In the genomic region with DNA sequence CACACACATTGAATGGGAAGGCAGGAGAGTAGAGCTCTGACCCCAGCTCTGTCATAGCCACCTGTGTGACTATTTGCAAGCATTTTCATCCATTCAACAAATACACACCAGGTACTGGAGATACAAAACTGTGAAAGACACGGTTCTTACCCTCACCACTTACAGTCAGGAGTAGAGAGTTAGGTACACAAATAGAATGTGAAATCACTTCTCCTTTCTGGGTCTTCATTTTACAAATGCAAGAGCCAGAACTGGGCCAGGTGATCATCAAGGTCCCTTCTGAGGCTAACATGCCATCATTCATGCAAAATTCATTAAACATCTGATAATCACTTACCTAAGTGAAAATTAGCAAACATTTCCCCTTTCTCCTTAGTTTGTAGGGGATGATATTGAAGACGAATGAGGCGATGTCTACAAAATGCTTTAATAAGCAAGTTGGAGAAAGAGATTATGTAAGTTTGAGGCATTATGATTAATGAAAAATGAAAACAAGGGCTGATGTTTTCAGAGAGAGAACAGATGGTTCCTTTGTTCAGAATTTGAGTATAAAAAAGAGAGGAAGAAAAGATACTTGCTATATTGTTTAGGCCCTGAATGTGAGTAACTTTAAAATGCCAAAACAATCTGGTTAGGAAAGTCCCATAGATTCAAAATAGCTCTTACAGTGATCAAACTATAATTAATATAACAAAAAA, we compare ENCODE assay signal across 12 cellular contexts.
DNase-seq lines count a peak whose midpoint lies in the region; ATAC-seq, FAIRE-seq and TF ChIP-seq lines count a peak whose summit lies in the region.
"Had no signal": no experiment of that assay in that cellular context is flagged by ENCODE, and none has a peak within 500 bp of the region (broad histone marks: within the 10 kb centered on the region; RNA-seq: fewer than 3 reads in every experiment).

No MANE protein-coding gene starts in this region.

- no peak for FAIRE-seq in A549 (lab: Jason Lieb, UNC)

- no peaks in the 10 kb centered on the region for H3K9me3 ChIP-seq in A549
- no peaks in the 10 kb centered on the region for H3K9me3 ChIP-seq in HEK293 (ENCODE audit: control insufficient read depth, insufficient read depth, low read depth, low read length)
- no peaks in the 10 kb centered on the region for H3K9me3 ChIP-seq in MM.1S (replicated peaks; ENCODE audit: insufficient read depth, low read length)

- TF ChIP-seq RAD21 in A549 (conservative IDR thresholded peaks at IDR 0.05 in 1 of 2, IDR thresholded peaks at IDR 0.05 in 1 of 2) = no peak

- H3K27ac Mint-ChIP-seq in central memory CD8-positive, alpha-beta T cell (ENCODE audit: low read depth) = peak overlapping the region; percentile 14
- H3K27ac Mint-ChIP-seq in naive B cell = peak overlapping the region; percentile 94 to 99 (median 96)

- no peak for TF ChIP-seq EP300 in A549 (IDR thresholded peaks at IDR 0.05)

- no peak overlapping the region for H3K4me3 Mint-ChIP-seq in central memory CD8-positive, alpha-beta T cell
- H3K4me3 Mint-ChIP-seq in naive B cell = peak overlapping the region; percentile 8 to 82 (median 72)

- no peak overlapping the region for H3K4me3 ChIP-seq in A549
- H3K4me3 ChIP-seq in HEK293 (ENCODE audit: low read depth, low read length) = no peak overlapping the region
- no peak overlapping the region for H3K4me3 ChIP-seq in MM.1S (ENCODE audit: low read length)

- H3F3A ChIP-seq in MM.1S (ENCODE audit: insufficient read depth, low read length) = no peaks in the 10 kb centered on the region

- H2AFZ ChIP-seq in MM.1S (ENCODE audit: low read length) = no peak overlapping the region

- CTCF ChIA-PET in A549 (lab: Yijun Ruan, JAX) = no interaction called here
- CTCF ChIA-PET in HEK293 (lab: Yijun Ruan, JAX) = no interaction called here

- no peaks in the 10 kb centered on the region for H4K20me1 ChIP-seq in MM.1S (ENCODE audit: insufficient read depth, low read length)

- no peaks in the 10 kb centered on the region for H3K9me2 ChIP-seq in MM.1S (replicated peaks; ENCODE audit: insufficient read depth, low read length)

- H3K9me3 Mint-ChIP-seq in central memory CD8-positive, alpha-beta T cell = no peaks in the 10 kb centered on the region
- no peaks in the 10 kb centered on the region for H3K9me3 Mint-ChIP-seq in naive B cell

- peaks cover 82% of the 10 kb centered on the region for H3K4me1 ChIP-seq in A549
- no peaks in the 10 kb centered on the region for H3K4me1 ChIP-seq in HEK293 (ENCODE audit: control insufficient read depth, insufficient read depth, low read length)
- no peaks in the 10 kb centered on the region for H3K4me1 ChIP-seq in MM.1S (ENCODE audit: low read length)

- TF ChIP-seq POLR2A in A549 (IDR thresholded peaks at IDR 0.05; ENCODE audit: low read length) = no peak

- peaks cover 5% of the 10 kb centered on the region for H3K36me3 Mint-ChIP-seq in central memory CD8-positive, alpha-beta T cell (ENCODE audit: insufficient read depth)
- H3K36me3 Mint-ChIP-seq in naive B cell = no peaks in the 10 kb centered on the region

- no peak for ATAC-seq in A549
- ATAC-seq in central memory CD8-positive, alpha-beta T cell (replicated peaks; ENCODE audit: extremely low read depth, poor library complexity, severe bottlenecking) = no peak
- ATAC-seq in naive B cell (ENCODE audit: low read depth in 2 of 2) = peak; percentile 89 to 92
- no peak for ATAC-seq in HG03095 (IDR thresholded peaks at IDR 0.05; ENCODE audit: unreplicated experiment)

- WGBS in A549 (ENCODE audit: missing lambda C conversion rate) = 74% methylated on average over 3 of the region's 3 CpGs

- peaks cover 51% of the 10 kb centered on the region for H3K4me1 Mint-ChIP-seq in central memory CD8-positive, alpha-beta T cell
- peaks cover 59 to 83% (median 83%) of the 10 kb centered on the region in 3 donors for H3K4me1 Mint-ChIP-seq in naive B cell

- no peaks in the 10 kb centered on the region for H3K27me3 Mint-ChIP-seq in central memory CD8-positive, alpha-beta T cell
- no peaks in the 10 kb centered on the region for H3K27me3 Mint-ChIP-seq in naive B cell

- POLR2A ChIA-PET in A549 (lab: Yijun Ruan, JAX) = no interaction called here
- POLR2A ChIA-PET in HEK293 (lab: Yijun Ruan, JAX) = no interaction called here

- DNase-seq in A549 (ENCODE audit: low read depth in 1 of 2, low spot score in 1 of 2) = no peak
- DNase-seq in central memory CD8-positive, alpha-beta T cell (ENCODE audit: low spot score in 2 of 2) = no peak
- peak; percentile 78 for DNase-seq in naive B cell
- no peak for DNase-seq in RPMI8226
- no peak for DNase-seq in GF-D8 (lab: John Stamatoyannopoulos, UW)
- no peak for DNase-seq in MM.1S
- DNase-seq: activated T-cell treated with anti-CD3 and anti-CD28 coated beads, Interleukin-2, amount 50 U/mL, for 1 hour; erythroblast; NCI-H2029; stimulated activated naive CD4-positive, alpha-beta T cell treated with Interleukin-2 at 50 U/mL for 16 hours had no signal

- TF ChIP-seq CTCF in A549 (IDR thresholded peaks at IDR 0.05) (no peak), HEK293 (tag by site-specific recombination; IDR thresholded peaks at IDR 0.05) (no peak), MM.1S (IDR thresholded peaks at IDR 0.05; ENCODE audit: low read length) (no peak)

- H3K36me3 ChIP-seq in HEK293 (ENCODE audit: control insufficient read depth in 2 of 2, insufficient read depth in 1 of 2, low read length in 2 of 2) (no peaks in the 10 kb centered on the region), MM.1S (replicated peaks; ENCODE audit: insufficient read depth, low read length) (no peaks in the 10 kb centered on the region)

- peak overlapping the region; percentile 79 to 84 for H3K27ac ChIP-seq in A549
- H3K27ac ChIP-seq in HEK293 (ENCODE audit: extremely low read depth, low read depth, low read length) = no peak overlapping the region
- H3K27ac ChIP-seq in MM.1S (ENCODE audit: low read length) = no peak overlapping the region

- H3K4me2 ChIP-seq in A549 (peak overlapping the region; percentile 63), MM.1S (ENCODE audit: low read depth, low read length) (no peak overlapping the region)

- H3K9ac ChIP-seq in MM.1S (ENCODE audit: low read length) = no peak overlapping the region

- no peaks in the 10 kb centered on the region for H3K79me2 ChIP-seq in MM.1S (ENCODE audit: low read length)

- H3K27me3 ChIP-seq in MM.1S (replicated peaks; ENCODE audit: insufficient read depth, low read length) = no peaks in the 10 kb centered on the region

TF ChIP-seq in A549, 52 proteins besides CTCF, POLR2A, EP300 and RAD21:
- TF ChIP-seq HDAC2 (IDR thresholded peaks at IDR 0.05) (no peak), KDM1A (IDR thresholded peaks at IDR 0.05; ENCODE audit: low read depth) (no peak)

TF ChIP-seq in HEK293, 187 proteins besides CTCF, POLR2A, EP300 and RAD21:
- peak; percentile 45; the same call in 1 of the 2 replicates for TF ChIP-seq PRDM1 (tag by site-specific recombination; IDR thresholded peaks at IDR 0.05)
- no peak for TF ChIP-seq ZNF426 (tag by site-specific recombination; IDR thresholded peaks at IDR 0.05)

Comparison
In these comparisons a context has a peak if more than half of its experiments do, and no peak if none do; other contexts are left out.
1. ATAC-seq: peak in naive B cell (2 of 2); none in A549 (0 of 2), central memory CD8-positive, alpha-beta T cell (single experiment) and HG03095 (single experiment).
2. H3K27ac ChIP-seq: peak in A549 (2 of 2); none in HEK293 (single experiment) and MM.1S (single experiment).